9 cellular contexts compared by ENCODE assay signal in genomic region chr10:113666682-113667252, GRCh38. TPM values are rescaled to one million over a fixed set of nuclear protein-coding genes. Genes with fewer than 3 reads are reported as not detected.
A peak's percentile ranks its signal among the peaks of the same experiment; 100 is the strongest.
DNase-seq lines count a peak whose midpoint lies in the region; ATAC-seq and TF ChIP-seq lines count a peak whose summit lies in the region.
"Had no signal": no experiment of that assay in that cellular context is flagged by ENCODE, and none has a peak within 500 bp of the region (broad histone marks: within the 10 kb centered on the region; RNA-seq: fewer than 3 reads in every experiment).

No MANE protein-coding gene starts in this region.

- ATAC-seq in GM19328 (IDR thresholded peaks at IDR 0.05; ENCODE audit: unreplicated experiment): peak; percentile 63
- peak; percentile 90 for ATAC-seq in HG03097 (IDR thresholded peaks at IDR 0.05; ENCODE audit: low FRiP score, unreplicated experiment)
- ATAC-seq in activated T-helper 17 cell treated with anti-CD3 and anti-CD28 coated beads, Interleukin-2, amount 50 U/mL, for 72 hours (replicated peaks): peak; percentile 91
- ATAC-seq in HG02840 (IDR thresholded peaks at IDR 0.05; ENCODE audit: low FRiP score, unreplicated experiment): no peak

- peaks cover 17% of the 10 kb centered on the region for H3K27me3 Mint-ChIP-seq in activated T-helper 17 cell treated with anti-CD3 and anti-CD28 coated beads, Interleukin-2, amount 50 U/mL, for 72 hours

- no peak for TF ChIP-seq CTCF in AG10803 (conservative IDR thresholded peaks at IDR 0.05; ENCODE audit: low read length)

- H3K27ac Mint-ChIP-seq in activated T-helper 17 cell treated with anti-CD3 and anti-CD28 coated beads, Interleukin-2, amount 50 U/mL, for 72 hours: no peak overlapping the region
- H3K27ac Mint-ChIP-seq: dendritic cell treated with granulocyte-macrophage colony-stimulating factor and Interleukin-4, amounts not matched to agents 40 ng/mL and 50 ng/mL, for 4 days had no signal

- DNase-seq in AG10803 (ENCODE audit: low read depth): peak; percentile 24
- no peak for DNase-seq in NCI-H2196 (lab: John Stamatoyannopoulos, UW; ENCODE audit: unreplicated experiment)
- DNase-seq in stimulated activated CD4-positive, alpha-beta T cell treated with anti-CD3 and anti-CD28 coated beads, Interleukin-4, amount 100 ng/mL, for 24 hours: no peak
- DNase-seq in NCI-H2107 (lab: John Stamatoyannopoulos, UW): no peak

- no peaks in the 10 kb centered on the region for H3K9me3 Mint-ChIP-seq in activated T-helper 17 cell treated with anti-CD3 and anti-CD28 coated beads, Interleukin-2, amount 50 U/mL, for 72 hours

- H3K36me3 Mint-ChIP-seq in activated T-helper 17 cell treated with anti-CD3 and anti-CD28 coated beads, Interleukin-2, amount 50 U/mL, for 72 hours (ENCODE audit: low read depth): no peaks in the 10 kb centered on the region

- no peak overlapping the region for H3K4me3 Mint-ChIP-seq in activated T-helper 17 cell treated with anti-CD3 and anti-CD28 coated beads, Interleukin-2, amount 50 U/mL, for 72 hours
- H3K4me3 Mint-ChIP-seq: dendritic cell treated with granulocyte-macrophage colony-stimulating factor and Interleukin-4, amounts not matched to agents 40 ng/mL and 50 ng/mL, for 4 days had no signal

- H3K4me1 Mint-ChIP-seq in activated T-helper 17 cell treated with anti-CD3 and anti-CD28 coated beads, Interleukin-2, amount 50 U/mL, for 72 hours: peaks cover 6% of the 10 kb centered on the region

- H3K4me3 ChIP-seq in AG10803 (ENCODE audit: low read length): no peak overlapping the region

RNA-seq across cellular contexts. Expression of gene NRAP, which starts 2.9 kb away (rescaled TPM):
- total RNA-seq in activated T-helper 17 cell treated with anti-CD3 and anti-CD28 coated beads, Interleukin-2, amount 50 U/mL, for 72 hours: not detected

RNA-seq across cellular contexts. Expression of gene CASP7, which starts 12.9 kb away (rescaled TPM):
- total RNA-seq in activated T-helper 17 cell treated with anti-CD3 and anti-CD28 coated beads, Interleukin-2, amount 50 U/mL, for 72 hours: 10 to 100 TPM in 1 of 2 donors, 1 to 10 TPM in 1; 6.1 to 19.8 TPM
